ENCODE assay signal across 18 cellular contexts in genomic region chr7:28128608-28129007, GRCh38. TPM values are rescaled to one million over a fixed set of nuclear protein-coding genes. Genes with fewer than 3 reads are reported as not detected.
DNase-seq lines count a peak whose midpoint lies in the region; ATAC-seq and TF ChIP-seq lines count a peak whose summit lies in the region.
"Had no signal": no experiment of that assay in that cellular context is flagged by ENCODE, and none has a peak within 500 bp of the region (broad histone marks: within the 10 kb centered on the region; RNA-seq: fewer than 3 reads in every experiment).

No MANE protein-coding gene starts in this region.

- no peaks in the 10 kb centered on the region for H3K9me3 Mint-ChIP-seq in stimulated activated effector memory CD8-positive, alpha-beta T cell treated with anti-CD3 and anti-CD28 coated beads, Interleukin-12 subunit alpha, Interleukin-12 subunit beta, amount 100 ng/mL, for 72 hours
- H3K9me3 Mint-ChIP-seq: dendritic cell treated with granulocyte-macrophage colony-stimulating factor and Interleukin-4, amounts not matched to agents 40 ng/mL and 50 ng/mL, for 4 days had no signal

- no peaks in the 10 kb centered on the region for H3K9me3 ChIP-seq in GM23248 (ENCODE audit: low read depth)

- H4K20me1 ChIP-seq in GM23248 (ENCODE audit: insufficient read depth) = peaks cover 4% of the 10 kb centered on the region; the same call in 1 of the 2 replicates

- peak; percentile 39 for DNase-seq in GM23248
- DNase-seq in astrocyte of the spinal cord (ENCODE audit: low read depth, low spot score) = peak; percentile 69
- DNase-seq in iris pigment epithelial cell (ENCODE audit: low read depth) = peak; percentile 82
- no peak for DNase-seq in stimulated activated effector memory CD8-positive, alpha-beta T cell treated with anti-CD3 and anti-CD28 coated beads, Interleukin-12 subunit alpha, Interleukin-12 subunit beta, amount 100 ng/mL, for 72 hours (ENCODE audit: low spot score in 2 of 2)
- no peak for DNase-seq in SW 1271 (lab: John Stamatoyannopoulos, UW)
- no peak for DNase-seq in amniotic stem cell (lab: John Stamatoyannopoulos, UW)
- DNase-seq in stimulated activated CD4-positive, alpha-beta T cell treated with anti-CD3 and anti-CD28 coated beads, Interleukin-2, amount 100 ng/mL, for 24 hours = no peak
- DNase-seq: activated effector memory CD4-positive, alpha-beta T cell treated with Interleukin-2 at 50 U/mL for 16 hours; DND-41; hippocampal formation; NCI-H748 treated with DMSO at 0.1 percent for 48 hours had no signal

- peaks cover 60% of the 10 kb centered on the region for H3K4me1 Mint-ChIP-seq in stimulated activated effector memory CD8-positive, alpha-beta T cell treated with anti-CD3 and anti-CD28 coated beads, Interleukin-12 subunit alpha, Interleukin-12 subunit beta, amount 100 ng/mL, for 72 hours

- H3K4me3 Mint-ChIP-seq in stimulated activated effector memory CD8-positive, alpha-beta T cell treated with anti-CD3 and anti-CD28 coated beads, Interleukin-12 subunit alpha, Interleukin-12 subunit beta, amount 100 ng/mL, for 72 hours = no peak overlapping the region
- H3K4me3 Mint-ChIP-seq: CD14-positive monocyte; dendritic cell treated with granulocyte-macrophage colony-stimulating factor and Interleukin-4, amounts not matched to agents 40 ng/mL and 50 ng/mL, for 4 days had no signal

- H2AFZ ChIP-seq in GM23248 = no peak overlapping the region

- ATAC-seq in stimulated activated effector memory CD8-positive, alpha-beta T cell treated with anti-CD3 and anti-CD28 coated beads, Interleukin-12 subunit alpha, Interleukin-12 subunit beta, amount 100 ng/mL, for 72 hours = peak; percentile 71
- ATAC-seq in GM19035 (IDR thresholded peaks at IDR 0.05; ENCODE audit: unreplicated experiment) = no peak
- ATAC-seq: esophagus mucosa, HepG2, left lobe of liver had no signal

- H3K4me1 ChIP-seq in GM23248 (ENCODE audit: insufficient read depth) = peaks cover 43% of the 10 kb centered on the region

- no peaks in the 10 kb centered on the region for H3K36me3 Mint-ChIP-seq in stimulated activated effector memory CD8-positive, alpha-beta T cell treated with anti-CD3 and anti-CD28 coated beads, Interleukin-12 subunit alpha, Interleukin-12 subunit beta, amount 100 ng/mL, for 72 hours

- no peak overlapping the region for H3K27ac ChIP-seq in GM23248

- peaks cover 70% of the 10 kb centered on the region for H3K79me2 ChIP-seq in GM23248 (ENCODE audit: insufficient read depth)

- no peaks in the 10 kb centered on the region for H3K27me3 ChIP-seq in GM23248 (replicated peaks; ENCODE audit: insufficient read depth)

- in situ Hi-C loops in GM23248 (cut with MboI) (no loop called here), astrocyte of the spinal cord (cut with HindIII; ENCODE audit: low sequenced_read_pairs) (no loop called here)

- peak overlapping the region; percentile 1 for H3K4me2 ChIP-seq in GM23248 (ENCODE audit: unreplicated experiment)

- H3K4me3 ChIP-seq in GM23248 (no peak overlapping the region), astrocyte of the spinal cord (ENCODE audit: low read depth, low read length) (no peak overlapping the region)

- no peaks in the 10 kb centered on the region for H3K36me3 ChIP-seq in GM23248 (ENCODE audit: low read depth)

- no peaks in the 10 kb centered on the region for H3K9me2 ChIP-seq in GM23248 (ENCODE audit: insufficient read depth)

- H3K27ac Mint-ChIP-seq in stimulated activated effector memory CD8-positive, alpha-beta T cell treated with anti-CD3 and anti-CD28 coated beads, Interleukin-12 subunit alpha, Interleukin-12 subunit beta, amount 100 ng/mL, for 72 hours = peak overlapping the region; percentile 34
- H3K27ac Mint-ChIP-seq: dendritic cell treated with granulocyte-macrophage colony-stimulating factor and Interleukin-4, amounts not matched to agents 40 ng/mL and 50 ng/mL, for 4 days; progenitor cell of endocrine pancreas had no signal

- H3K9ac ChIP-seq in GM23248 = no peak overlapping the region

- H3F3A ChIP-seq in GM23248 (ENCODE audit: insufficient read depth) = no peaks in the 10 kb centered on the region

- TF ChIP-seq CTCF in astrocyte of the spinal cord (IDR thresholded peaks at IDR 0.05; ENCODE audit: low read depth, low read length) = no peak

RNA-seq across cellular contexts. Expression of gene JAZF1, which starts 52.0 kb away (rescaled TPM):
- total RNA-seq in GM23248 (2014; rRNA removed; shearing (Covaris generic)) = 11.8 and 13.8 TPM in 2 replicates
- polyA plus RNA-seq in GM23248 (2016; fragmentation: Nextera tagmentation; extraction: Ambion mirVana) = 19.6 and 19.8 TPM in 2 replicates
- total RNA-seq: HepG2 had no signal
- polyA plus RNA-seq: HepG2 had no signal

Comparison
In these comparisons a context has a peak if more than half of its experiments do, and no peak if none do; other contexts are left out.
1. DNase-seq: peak in GM23248 (single experiment), astrocyte of the spinal cord (single experiment) and iris pigment epithelial cell (single experiment); none in stimulated activated effector memory CD8-positive, alpha-beta T cell treated with anti-CD3 and anti-CD28 coated beads, Interleukin-12 subunit alpha, Interleukin-12 subunit beta, amount 100 ng/mL, for 72 hours (0 of 2), SW 1271 (0 of 2), amniotic stem cell (single experiment) and stimulated activated CD4-positive, alpha-beta T cell treated with anti-CD3 and anti-CD28 coated beads, Interleukin-2, amount 100 ng/mL, for 24 hours (0 of 2).